ENCODE assay signal across 1 cellular context in the genomic region with DNA sequence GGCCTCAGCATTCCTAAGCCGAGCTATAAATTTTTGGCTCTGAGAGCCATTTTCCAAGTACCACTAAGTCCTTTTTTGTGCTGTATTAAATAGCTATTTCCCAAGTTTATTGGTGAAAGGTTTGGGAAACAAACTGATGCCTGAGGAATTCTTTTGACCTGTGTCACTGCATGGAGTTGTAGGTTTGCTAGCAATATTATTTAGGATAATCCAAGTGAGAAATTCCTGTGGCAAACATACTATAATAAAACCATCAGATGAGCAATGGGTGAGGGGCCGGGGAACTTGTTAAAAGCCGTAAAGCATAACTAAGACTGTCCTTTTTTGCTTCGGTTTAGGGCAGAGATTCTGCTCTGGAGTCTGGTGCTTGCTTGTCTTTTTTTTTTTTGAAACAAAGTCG.
TF ChIP-seq lines count a peak whose summit lies in the region.

No MANE protein-coding gene starts in this region.

TF ChIP-seq in H1, 55 proteins besides CTCF, POLR2A, EP300 and RAD21:
- TF ChIP-seq RXRA (IDR thresholded peaks at IDR 0.05; ENCODE audit: insufficient read depth, low read depth, low read length) = no peak
- TF ChIP-seq, protein P1, sequence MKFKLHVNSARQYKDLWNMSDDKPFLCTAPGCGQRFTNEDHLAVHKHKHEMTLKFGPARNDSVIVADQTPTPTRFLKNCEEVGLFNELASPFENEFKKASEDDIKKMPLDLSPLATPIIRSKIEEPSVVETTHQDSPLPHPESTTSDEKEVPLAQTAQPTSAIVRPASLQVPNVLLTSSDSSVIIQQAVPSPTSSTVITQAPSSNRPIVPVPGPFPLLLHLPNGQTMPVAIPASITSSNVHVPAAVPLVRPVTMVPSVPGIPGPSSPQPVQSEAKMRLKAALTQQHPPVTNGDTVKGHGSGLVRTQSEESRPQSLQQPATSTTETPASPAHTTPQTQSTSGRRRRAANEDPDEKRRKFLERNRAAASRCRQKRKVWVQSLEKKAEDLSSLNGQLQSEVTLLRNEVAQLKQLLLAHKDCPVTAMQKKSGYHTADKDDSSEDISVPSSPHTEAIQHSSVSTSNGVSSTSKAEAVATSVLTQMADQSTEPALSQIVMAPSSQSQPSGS (IDR thresholded peaks at IDR 0.05; ENCODE audit: low read length) = no peak
- no peak for TF ChIP-seq SUZ12 (IDR thresholded peaks at IDR 0.05; ENCODE audit: low read length)
- no peak for TF ChIP-seq TAF1 (IDR thresholded peaks at IDR 0.05; ENCODE audit: low read depth, low read length)
- TF ChIP-seq, protein P2, sequence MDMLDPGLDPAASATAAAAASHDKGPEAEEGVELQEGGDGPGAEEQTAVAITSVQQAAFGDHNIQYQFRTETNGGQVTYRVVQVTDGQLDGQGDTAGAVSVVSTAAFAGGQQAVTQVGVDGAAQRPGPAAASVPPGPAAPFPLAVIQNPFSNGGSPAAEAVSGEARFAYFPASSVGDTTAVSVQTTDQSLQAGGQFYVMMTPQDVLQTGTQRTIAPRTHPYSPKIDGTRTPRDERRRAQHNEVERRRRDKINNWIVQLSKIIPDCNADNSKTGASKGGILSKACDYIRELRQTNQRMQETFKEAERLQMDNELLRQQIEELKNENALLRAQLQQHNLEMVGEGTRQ (IDR thresholded peaks at IDR 0.05; ENCODE audit: low read length) = no peak
- TF ChIP-seq ZNF274 (IDR thresholded peaks at IDR 0.05; ENCODE audit: borderline replicate concordance, extremely low read depth, low read length) = no peak
- no peak for TF ChIP-seq SRF (IDR thresholded peaks at IDR 0.05; ENCODE audit: low read depth, low read length)
- TF ChIP-seq, protein P3, sequence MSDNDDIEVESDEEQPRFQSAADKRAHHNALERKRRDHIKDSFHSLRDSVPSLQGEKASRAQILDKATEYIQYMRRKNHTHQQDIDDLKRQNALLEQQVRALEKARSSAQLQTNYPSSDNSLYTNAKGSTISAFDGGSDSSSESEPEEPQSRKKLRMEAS (IDR thresholded peaks at IDR 0.05) = no peak
- TF ChIP-seq CEBPB (IDR thresholded peaks at IDR 0.05; ENCODE audit: low read depth, low read length) = no peak
- TF ChIP-seq RNF2 (IDR thresholded peaks at IDR 0.05; ENCODE audit: borderline replicate concordance, low read depth, low read length, missing control alignments, poor library complexity, severe bottlenecking) = no peak
- no peak for TF ChIP-seq BACH1 (IDR thresholded peaks at IDR 0.05; ENCODE audit: low read length)
- no peak for TF ChIP-seq NANOG (IDR thresholded peaks at IDR 0.05; ENCODE audit: insufficient read depth, low read depth, low read length, poor library complexity, severe bottlenecking)
- TF ChIP-seq SIX5 (IDR thresholded peaks at IDR 0.05; ENCODE audit: low read depth, low read length) = no peak
- TF ChIP-seq SP2 (IDR thresholded peaks at IDR 0.05; ENCODE audit: low read length) = no peak
- TF ChIP-seq POU5F1 (IDR thresholded peaks at IDR 0.05; ENCODE audit: low read depth, low read length) = no peak
- TF ChIP-seq NRF1 (IDR thresholded peaks at IDR 0.05; ENCODE audit: low read depth, low read length) = no peak
- TF ChIP-seq SP1 (IDR thresholded peaks at IDR 0.05; ENCODE audit: low read depth, low read length) = no peak
- no peak for TF ChIP-seq JUND (IDR thresholded peaks at IDR 0.05; ENCODE audit: low read length)
- TF ChIP-seq YY1 (IDR thresholded peaks at IDR 0.05; ENCODE audit: low read depth, low read length) = no peak
- no peak for TF ChIP-seq CBX5 (IDR thresholded peaks at IDR 0.05; ENCODE audit: low read depth, low read length)
